In the genomic region with DNA sequence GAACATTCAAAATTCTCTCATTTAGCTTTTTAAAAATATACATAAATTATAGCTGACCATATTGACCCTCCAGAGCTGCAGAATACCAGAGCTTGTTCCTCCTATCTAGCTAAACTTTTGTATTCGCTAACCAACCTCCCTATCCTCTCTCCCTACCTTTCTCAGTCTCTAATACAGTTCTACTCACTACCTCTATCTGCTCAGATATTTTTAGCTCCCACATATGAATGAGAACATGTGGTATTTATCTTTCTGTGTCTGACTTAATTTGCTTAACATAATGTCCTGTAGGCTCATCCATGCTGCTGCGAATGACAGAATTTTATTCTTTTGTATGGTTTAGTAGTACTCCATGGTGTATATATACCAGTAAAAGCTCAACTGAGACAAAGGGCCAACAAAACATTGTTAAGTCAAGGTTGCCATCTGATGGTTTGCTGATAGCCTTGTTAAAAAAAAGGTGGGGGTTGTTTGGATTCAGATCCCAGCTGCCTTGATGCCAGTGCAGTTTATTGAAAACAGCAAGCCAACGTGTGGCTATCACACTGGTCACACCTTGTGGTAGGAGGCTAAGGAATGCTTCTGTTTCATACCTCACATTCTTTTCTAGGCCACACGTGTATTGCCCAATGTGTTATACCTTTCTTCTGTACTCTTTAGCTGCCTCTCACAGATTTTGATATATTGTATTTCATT, we compare ENCODE assay signal across 13 cellular contexts.
DNase-seq lines count a peak whose midpoint lies in the region; ATAC-seq and TF ChIP-seq lines count a peak whose summit lies in the region.
"Had no signal": no experiment of that assay in that cellular context is flagged by ENCODE, and none has a peak within 500 bp of the region (broad histone marks: within the 10 kb centered on the region; RNA-seq: fewer than 3 reads in every experiment).

No MANE protein-coding gene starts in this region.

- no peaks in the 10 kb centered on the region for H3K36me3 ChIP-seq in left ventricle myocardium inferior
- no peaks in the 10 kb centered on the region for H3K36me3 ChIP-seq in OCI-LY3 (replicated peaks; ENCODE audit: low read depth, low read length)
- H3K36me3 ChIP-seq in fibroblast of lung (ENCODE audit: control insufficient read depth, insufficient read depth, low read length) = no peaks in the 10 kb centered on the region
- no peaks in the 10 kb centered on the region for H3K36me3 ChIP-seq in upper lobe of right lung

- 69% methylated on average over 4 of the region's 4 CpGs for WGBS in right cardiac atrium

- H3K9ac ChIP-seq in OCI-LY3 (ENCODE audit: low read length) (no peak overlapping the region), fibroblast of lung (ENCODE audit: insufficient read depth, low read length) (no peak overlapping the region)

- no peak for DNase-seq in left ventricle myocardium inferior
- no peak for DNase-seq in right cardiac atrium
- DNase-seq in fibroblast of lung (ENCODE audit: low read depth in 2 of 2) = peak; percentile 9 to 11
- DNase-seq in upper lobe of right lung = no peak
- no peak for DNase-seq in activated CD8-positive, alpha-beta memory T cell treated with anti-CD3 and anti-CD28 coated beads for 24 hours
- no peak for DNase-seq in GOT3 (lab: John Stamatoyannopoulos, UW)
- no peak for DNase-seq in NCI-H345 treated with DMSO at 0.1 percent for 48 hours (lab: John Stamatoyannopoulos, UW; ENCODE audit: unreplicated experiment)
- DNase-seq: activated CD8-positive, alpha-beta T cell treated with anti-CD3 and anti-CD28 coated beads for 36 hours; NCI-H2107; posterior cingulate gyrus; stimulated activated CD4-positive, alpha-beta T cell treated with anti-CD3 and anti-CD28 coated beads, Interleukin-4, amount 100 ng/mL, for 1 hour; stimulated activated naive CD4-positive, alpha-beta T cell treated with Interleukin-2 at 50 U/mL for 16 hours had no signal

- no peak overlapping the region for H3K27ac ChIP-seq in left ventricle myocardium inferior (replicated peaks)
- no peak overlapping the region for H3K27ac ChIP-seq in right cardiac atrium (ENCODE audit: low read length)
- H3K27ac ChIP-seq in OCI-LY3 (ENCODE audit: low read length) = no peak overlapping the region
- H3K27ac ChIP-seq in fibroblast of lung (ENCODE audit: insufficient read depth, low read length) = no peak overlapping the region
- no peak overlapping the region for H3K27ac ChIP-seq in upper lobe of right lung

- TF ChIP-seq CTCF in left ventricle myocardium inferior (IDR thresholded peaks at IDR 0.05; ENCODE audit: borderline replicate concordance) (peak; percentile 14), OCI-LY3 (IDR thresholded peaks at IDR 0.05; ENCODE audit: low read depth, low read length) (peak; percentile 26; the same call in 1 of the 2 replicates), fibroblast of lung (conservative IDR thresholded peaks at IDR 0.05 in 1 of 2, IDR thresholded peaks at IDR 0.05 in 1 of 2; ENCODE audit: low read depth in 1 of 2, low read length in 2 of 2) (no peak), upper lobe of right lung (IDR thresholded peaks at IDR 0.05) (no peak)

- intact Hi-C loops in left ventricle myocardium inferior (cut with micrococcal nuclease) = no loop called here
- intact Hi-C loops in right cardiac atrium (cut with DNase I) = loop anchor here in 1 of 4 donors (10.0 kb wide), 1 partner anchor 384 kb away; no protein-coding TSS in a partner anchor
- intact Hi-C loops in upper lobe of right lung (cut with DNase I) = no loop called here

- H3K27me3 ChIP-seq in left ventricle myocardium inferior (ENCODE audit: low read depth) (no peaks in the 10 kb centered on the region), right cardiac atrium (ENCODE audit: control insufficient read depth, insufficient read depth) (no peaks in the 10 kb centered on the region), OCI-LY3 (ENCODE audit: low read depth, low read length) (peaks cover 6% of the 10 kb centered on the region), fibroblast of lung (ENCODE audit: control insufficient read depth, insufficient read depth, low read length) (no peaks in the 10 kb centered on the region), upper lobe of right lung (no peaks in the 10 kb centered on the region)

- H3K4me3 ChIP-seq in left ventricle myocardium inferior (no peak overlapping the region), right cardiac atrium (ENCODE audit: low read length) (no peak overlapping the region), OCI-LY3 (ENCODE audit: low read length) (no peak overlapping the region), fibroblast of lung (replicated peaks in 1 of 4; ENCODE audit: control extremely low read depth in 1 of 4, insufficient read depth in 1 of 4, low read depth in 3 of 4, low read length in 4 of 4) (no peak overlapping the region), upper lobe of right lung (no peak overlapping the region)

- no peaks in the 10 kb centered on the region for H3K9me3 ChIP-seq in left ventricle myocardium inferior (replicated peaks)
- no peaks in the 10 kb centered on the region for H3K9me3 ChIP-seq in right cardiac atrium (ENCODE audit: control insufficient read depth, low read length)
- H3K9me3 ChIP-seq in OCI-LY3 (ENCODE audit: insufficient read depth, low read length) = no peaks in the 10 kb centered on the region
- H3K9me3 ChIP-seq in fibroblast of lung (ENCODE audit: control insufficient read depth, insufficient read depth, low read depth, low read length) = no peaks in the 10 kb centered on the region
- no peaks in the 10 kb centered on the region for H3K9me3 ChIP-seq in upper lobe of right lung

- no peak for ATAC-seq in right cardiac atrium
- peak; percentile 91 for ATAC-seq in upper lobe of right lung
- ATAC-seq: activated CD8-positive, alpha-beta T cell treated with anti-CD3 and anti-CD28 coated beads for 36 hours had no signal

- H3K79me2 ChIP-seq in OCI-LY3 (ENCODE audit: low read length) = no peaks in the 10 kb centered on the region
- no peaks in the 10 kb centered on the region for H3K79me2 ChIP-seq in fibroblast of lung (ENCODE audit: control insufficient read depth, insufficient read depth, low read length)

- H4K20me1 ChIP-seq in OCI-LY3 (ENCODE audit: insufficient read depth, low read length) (no peaks in the 10 kb centered on the region), fibroblast of lung (ENCODE audit: control insufficient read depth, extremely low read depth, insufficient read depth, low read length) (no peaks in the 10 kb centered on the region)

- H3K4me2 ChIP-seq in OCI-LY3 (ENCODE audit: low read length) = no peak overlapping the region
- H3K4me2 ChIP-seq in fibroblast of lung (ENCODE audit: extremely low read depth, insufficient read depth, low read length) = no peak overlapping the region

- H3K4me1 ChIP-seq in left ventricle myocardium inferior (no peaks in the 10 kb centered on the region), right cardiac atrium (ENCODE audit: control insufficient read depth, insufficient read depth, low read length) (peaks cover 2% of the 10 kb centered on the region), OCI-LY3 (ENCODE audit: low read length) (no peaks in the 10 kb centered on the region), fibroblast of lung (ENCODE audit: control insufficient read depth, extremely low read depth, insufficient read depth, low read length) (no peaks in the 10 kb centered on the region), upper lobe of right lung (no peaks in the 10 kb centered on the region)

- no peak overlapping the region for H2AFZ ChIP-seq in OCI-LY3 (ENCODE audit: low read depth, low read length)
- H2AFZ ChIP-seq in fibroblast of lung (ENCODE audit: low read length) = no peak overlapping the region

Comparison
In these comparisons a context has a peak if more than half of its experiments do, and no peak if none do; other contexts are left out.
1. DNase-seq: peak in fibroblast of lung (2 of 2); none in left ventricle myocardium inferior (single experiment), right cardiac atrium (0 of 3), upper lobe of right lung (single experiment), activated CD8-positive, alpha-beta memory T cell treated with anti-CD3 and anti-CD28 coated beads for 24 hours (single experiment), GOT3 (single experiment) and NCI-H345 treated with DMSO at 0.1 percent for 48 hours (single experiment).
2. CTCF ChIP-seq: peak in left ventricle myocardium inferior (single experiment) and OCI-LY3 (single experiment); none in fibroblast of lung (0 of 2) and upper lobe of right lung (single experiment).